In genomic region chr5:82100303-82101077, GRCh38 we compare ENCODE assay signal across 8 cellular contexts.
DNase-seq lines count a peak whose midpoint lies in the region; ATAC-seq, FAIRE-seq and TF ChIP-seq lines count a peak whose summit lies in the region.

No MANE protein-coding gene starts in this region.

- no peaks in the 10 kb centered on the region for H3K36me3 ChIP-seq in CD4-positive, CD25-positive, alpha-beta regulatory T cell (ENCODE audit: control insufficient read depth, insufficient read depth, low read length)
- no peaks in the 10 kb centered on the region for H3K36me3 ChIP-seq in astrocyte (ENCODE audit: insufficient read depth, low read length)
- no peaks in the 10 kb centered on the region for H3K36me3 ChIP-seq in CD8-positive, alpha-beta T cell (ENCODE audit: insufficient read depth, low read length)

- H3K27me3 ChIP-seq in CD4-positive, CD25-positive, alpha-beta regulatory T cell (ENCODE audit: control insufficient read depth, insufficient read depth, low read length) = no peaks in the 10 kb centered on the region
- no peaks in the 10 kb centered on the region for H3K27me3 ChIP-seq in astrocyte (ENCODE audit: insufficient read depth, low read length)
- no peaks in the 10 kb centered on the region for H3K27me3 ChIP-seq in CD8-positive, alpha-beta T cell (ENCODE audit: insufficient read depth, low read length)

- H3K27ac ChIP-seq in CD4-positive, CD25-positive, alpha-beta regulatory T cell (ENCODE audit: insufficient read depth, low read length, poor library complexity, severe bottlenecking) = no peak overlapping the region
- H3K27ac ChIP-seq in astrocyte (ENCODE audit: low read depth, low read length) = no peak overlapping the region
- H3K27ac ChIP-seq in CD8-positive, alpha-beta T cell (ENCODE audit: low read depth, low read length) = no peak overlapping the region

- intact Hi-C loops in CD8-positive, alpha-beta T cell (cut with DNase I, micrococcal nuclease) = loop anchor here in 1 of 2 experiments (10.0 kb wide), 1 partner anchor 186 kb away; no protein-coding TSS in a partner anchor
- intact Hi-C loops in cardiac septum (cut with DNase I) = no loop called here

- peak; percentile 37 to 56 for ATAC-seq in CD4-positive, CD25-positive, alpha-beta regulatory T cell (ENCODE audit: low read depth in 2 of 2)
- ATAC-seq in GM19467 (IDR thresholded peaks at IDR 0.05; ENCODE audit: unreplicated experiment) (peak; percentile 94), HG03280 (IDR thresholded peaks at IDR 0.05; ENCODE audit: unreplicated experiment) (peak; percentile 79)
- no peak for ATAC-seq in CD8-positive, alpha-beta T cell

- H3K4me3 ChIP-seq in CD4-positive, CD25-positive, alpha-beta regulatory T cell (ENCODE audit: low read depth, low read length) = no peak overlapping the region
- no peak overlapping the region for H3K4me3 ChIP-seq in astrocyte (ENCODE audit: insufficient read depth, low read depth, low read length)
- no peak overlapping the region for H3K4me3 ChIP-seq in CD8-positive, alpha-beta T cell (ENCODE audit: low read depth, low read length)

- peaks cover 2% of the 10 kb centered on the region for H3K36me3 Mint-ChIP-seq in CD4-positive, CD25-positive, alpha-beta regulatory T cell
- H3K36me3 Mint-ChIP-seq in astrocyte (ENCODE audit: low read depth, unreplicated experiment) = no peaks in the 10 kb centered on the region
- no peaks in the 10 kb centered on the region for H3K36me3 Mint-ChIP-seq in CD8-positive, alpha-beta T cell

- H3K79me2 ChIP-seq in astrocyte (ENCODE audit: insufficient read depth, low read length) = no peaks in the 10 kb centered on the region

- H4K20me1 ChIP-seq in astrocyte (ENCODE audit: insufficient read depth, low read length) = no peaks in the 10 kb centered on the region

- H3K4me1 Mint-ChIP-seq in CD4-positive, CD25-positive, alpha-beta regulatory T cell = peaks cover 0 to 5% (median 2%) of the 10 kb centered on the region in 4 donors
- peaks cover 15% of the 10 kb centered on the region for H3K4me1 Mint-ChIP-seq in astrocyte (ENCODE audit: low read depth, unreplicated experiment)
- peaks cover 7% of the 10 kb centered on the region for H3K4me1 Mint-ChIP-seq in CD8-positive, alpha-beta T cell (ENCODE audit: low read depth)

- no peaks in the 10 kb centered on the region for H3K9me3 ChIP-seq in CD4-positive, CD25-positive, alpha-beta regulatory T cell (ENCODE audit: control insufficient read depth in 2 of 2, low read length in 2 of 2)
- no peaks in the 10 kb centered on the region for H3K9me3 ChIP-seq in astrocyte (ENCODE audit: insufficient read depth, low read depth, low read length)
- H3K9me3 ChIP-seq in CD8-positive, alpha-beta T cell (ENCODE audit: low read length) = no peaks in the 10 kb centered on the region

- H3K9ac ChIP-seq in astrocyte (ENCODE audit: low read length) = no peak overlapping the region

- peak in 1 of 3 donors; percentile 41 for DNase-seq in CD4-positive, CD25-positive, alpha-beta regulatory T cell
- peak; percentile 72 for DNase-seq in astrocyte (ENCODE audit: low read depth)
- no peak for DNase-seq in CD8-positive, alpha-beta T cell
- no peak for DNase-seq in cardiac septum (ENCODE audit: low spot score)
- no peak for DNase-seq in NCI-H1694 treated with DMSO at 0.1 percent for 48 hours (lab: John Stamatoyannopoulos, UW)
- DNase-seq in mesenteric fat pad (ENCODE audit: low spot score) = no peak

- H2AFZ ChIP-seq in astrocyte (ENCODE audit: low read depth, low read length) = no peak overlapping the region

- POLR2A ChIA-PET in CD8-positive, alpha-beta T cell (lab: Charles Lee) = no interaction called here

- H3K9me3 Mint-ChIP-seq in CD4-positive, CD25-positive, alpha-beta regulatory T cell = no peaks in the 10 kb centered on the region
- H3K9me3 Mint-ChIP-seq in astrocyte (ENCODE audit: unreplicated experiment) = no peaks in the 10 kb centered on the region
- no peaks in the 10 kb centered on the region for H3K9me3 Mint-ChIP-seq in CD8-positive, alpha-beta T cell

- no peak overlapping the region for H3K4me3 Mint-ChIP-seq in CD4-positive, CD25-positive, alpha-beta regulatory T cell
- H3K4me3 Mint-ChIP-seq in astrocyte (ENCODE audit: unreplicated experiment) = no peak overlapping the region
- no peak overlapping the region for H3K4me3 Mint-ChIP-seq in CD8-positive, alpha-beta T cell

- TF ChIP-seq CTCF in astrocyte (IDR thresholded peaks at IDR 0.05; ENCODE audit: insufficient read depth, low read depth, low read length) = no peak
- no peak for TF ChIP-seq CTCF in CD8-positive, alpha-beta T cell (IDR thresholded peaks at IDR 0.05)

- no peaks in the 10 kb centered on the region for H3K27me3 Mint-ChIP-seq in CD4-positive, CD25-positive, alpha-beta regulatory T cell
- no peaks in the 10 kb centered on the region for H3K27me3 Mint-ChIP-seq in astrocyte (ENCODE audit: low read depth, unreplicated experiment)
- H3K27me3 Mint-ChIP-seq in CD8-positive, alpha-beta T cell (ENCODE audit: low read depth) = no peaks in the 10 kb centered on the region

- no peak for FAIRE-seq in astrocyte (lab: Jason Lieb, UNC)

- H3K4me1 ChIP-seq in CD4-positive, CD25-positive, alpha-beta regulatory T cell (ENCODE audit: control insufficient read depth, insufficient read depth, low read length, poor library complexity, severe bottlenecking) = no peaks in the 10 kb centered on the region
- no peaks in the 10 kb centered on the region for H3K4me1 ChIP-seq in astrocyte (ENCODE audit: insufficient read depth, low read length)
- H3K4me1 ChIP-seq in CD8-positive, alpha-beta T cell (ENCODE audit: insufficient read depth, low read length) = no peaks in the 10 kb centered on the region

- H3K4me2 ChIP-seq in astrocyte (ENCODE audit: low read length) = no peak overlapping the region

- CTCF ChIA-PET in CD8-positive, alpha-beta T cell (lab: Charles Lee) = interaction anchor here (0.6 kb wide), 1 partner anchor 750 kb away, joined by 3 read pairs; no protein-coding TSS in a partner anchor

- H3K27ac Mint-ChIP-seq in CD4-positive, CD25-positive, alpha-beta regulatory T cell = peak overlapping the region in 2 of 3 donors; percentile 22 to 62
- H3K27ac Mint-ChIP-seq in astrocyte (ENCODE audit: unreplicated experiment) = peak overlapping the region; percentile 81
- H3K27ac Mint-ChIP-seq in CD8-positive, alpha-beta T cell = no peak overlapping the region
